9 cellular contexts compared by ENCODE assay signal in genomic region chr3:184524981-184525336, GRCh38. TPM values are rescaled to one million over a fixed set of nuclear protein-coding genes. Genes with fewer than 3 reads are reported as not detected.
DNase-seq lines count a peak whose midpoint lies in the region; ATAC-seq, FAIRE-seq and TF ChIP-seq lines count a peak whose summit lies in the region.
"Had no signal": no experiment of that assay in that cellular context is flagged by ENCODE, and none has a peak within 500 bp of the region (broad histone marks: within the 10 kb centered on the region; RNA-seq: fewer than 3 reads in every experiment).

No MANE protein-coding gene starts in this region.

- no peak for TF ChIP-seq CTCF in MM.1S (IDR thresholded peaks at IDR 0.05; ENCODE audit: low read length)
- TF ChIP-seq CTCF in astrocyte (IDR thresholded peaks at IDR 0.05; ENCODE audit: insufficient read depth, low read depth, low read length): no peak

- no peaks in the 10 kb centered on the region for H3K9me3 ChIP-seq in BLaER1 treated with 17β-estradiol and CSF1 and Interleukin-3, amounts not matched to agents 10 nM and 100 nM (replicated peaks in 1 of 11)
- H3K9me3 ChIP-seq in MM.1S (replicated peaks; ENCODE audit: insufficient read depth, low read length) (no peaks in the 10 kb centered on the region), astrocyte (ENCODE audit: insufficient read depth, low read depth, low read length) (no peaks in the 10 kb centered on the region), iPS-20b (ENCODE audit: insufficient read depth, low read depth, low read length) (no peaks in the 10 kb centered on the region), stomach smooth muscle (ENCODE audit: control insufficient read depth in 2 of 2, low read length in 2 of 2) (no peaks in the 10 kb centered on the region)

- H3K36me3 ChIP-seq in BLaER1 treated with 17β-estradiol and CSF1 and Interleukin-3, amounts not matched to agents 10 nM and 100 nM: no peaks in the 10 kb centered on the region
- H3K36me3 ChIP-seq in MM.1S (replicated peaks; ENCODE audit: insufficient read depth, low read length) (no peaks in the 10 kb centered on the region), astrocyte (ENCODE audit: insufficient read depth, low read length) (no peaks in the 10 kb centered on the region), iPS-20b (ENCODE audit: insufficient read depth, low read depth, low read length) (no peaks in the 10 kb centered on the region), stomach smooth muscle (ENCODE audit: control insufficient read depth in 2 of 2, insufficient read depth in 2 of 2, low read length in 2 of 2) (no peaks in the 10 kb centered on the region)

- H3K27me3 Mint-ChIP-seq in astrocyte (ENCODE audit: low read depth, unreplicated experiment): peaks cover 5% of the 10 kb centered on the region

- FAIRE-seq in astrocyte (lab: Jason Lieb, UNC): no peak
- FAIRE-seq: endometrium had no signal

- H3K4me1 Mint-ChIP-seq in astrocyte (ENCODE audit: low read depth, unreplicated experiment): peaks cover 18% of the 10 kb centered on the region

- H3K9ac ChIP-seq in BLaER1 treated with 17β-estradiol and CSF1 and Interleukin-3, amounts not matched to agents 10 nM and 100 nM: peak overlapping the region; percentile 51 to 82 (median 75)
- no peak overlapping the region for H3K9ac ChIP-seq in MM.1S (ENCODE audit: low read length)
- peak overlapping the region; percentile 16 for H3K9ac ChIP-seq in astrocyte (ENCODE audit: low read length)
- peak overlapping the region; percentile 76; the same call in 1 of the 2 replicates for H3K9ac ChIP-seq in iPS-20b (ENCODE audit: low read depth, low read length)
- peak overlapping the region in 1 of 2 donors; percentile 41 for H3K9ac ChIP-seq in stomach smooth muscle (ENCODE audit: low read length in 2 of 2)

- H3K4me3 ChIP-seq in BLaER1 treated with 17β-estradiol and CSF1 and Interleukin-3, amounts not matched to agents 10 nM and 100 nM: peak overlapping the region; percentile 58 to 83 (median 71)
- H3K4me3 ChIP-seq in MM.1S (ENCODE audit: low read length) (peak overlapping the region; percentile 33; the same call in 1 of the 2 replicates), astrocyte (ENCODE audit: insufficient read depth, low read depth, low read length) (peak overlapping the region; percentile 54), iPS-20b (ENCODE audit: low read length) (peak overlapping the region; percentile 80), stomach smooth muscle (ENCODE audit: low read length in 2 of 2) (peak overlapping the region; percentile 49 to 69)

- peak overlapping the region in 7 of 11 experiments; percentile 22 to 83 (median 56); a peak in 12 of 22 replicates for H3K27ac ChIP-seq in BLaER1 treated with 17β-estradiol and CSF1 and Interleukin-3, amounts not matched to agents 10 nM and 100 nM
- no peak overlapping the region for H3K27ac ChIP-seq in MM.1S (ENCODE audit: low read length)
- H3K27ac ChIP-seq in astrocyte (ENCODE audit: low read depth, low read length): no peak overlapping the region
- H3K27ac ChIP-seq in iPS-20b (ENCODE audit: low read length): peak overlapping the region; percentile 59
- H3K27ac ChIP-seq in stomach smooth muscle (ENCODE audit: low read length): no peak overlapping the region

- H3K27ac Mint-ChIP-seq in astrocyte (ENCODE audit: unreplicated experiment): no peak overlapping the region

- DNase-seq in MM.1S: no peak
- no peak for DNase-seq in astrocyte (ENCODE audit: low read depth)

- H3K4me3 Mint-ChIP-seq in astrocyte (ENCODE audit: unreplicated experiment): peak overlapping the region; percentile 78

- ATAC-seq in GM19452 (IDR thresholded peaks at IDR 0.05; ENCODE audit: unreplicated experiment) (no peak), HG02970 (IDR thresholded peaks at IDR 0.05; ENCODE audit: low FRiP score, unreplicated experiment) (no peak), HG02623 (IDR thresholded peaks at IDR 0.05; ENCODE audit: unreplicated experiment) (no peak)

- H2AFZ ChIP-seq in MM.1S (ENCODE audit: low read length): peak overlapping the region; percentile 61
- H2AFZ ChIP-seq in astrocyte (ENCODE audit: low read depth, low read length): peak overlapping the region; percentile 77

- H3K27me3 ChIP-seq in BLaER1 treated with 17β-estradiol and CSF1 and Interleukin-3, amounts not matched to agents 10 nM and 100 nM: peaks cover 19 to 54% (median 37%) of the 10 kb centered on the region in 11 experiments
- H3K27me3 ChIP-seq in MM.1S (replicated peaks; ENCODE audit: insufficient read depth, low read length) (peaks cover 23% of the 10 kb centered on the region), astrocyte (ENCODE audit: insufficient read depth, low read length) (peaks cover 38% of the 10 kb centered on the region), iPS-20b (ENCODE audit: insufficient read depth, low read length) (peaks cover 27% of the 10 kb centered on the region; the same call in 1 of the 2 replicates), stomach smooth muscle (ENCODE audit: control insufficient read depth in 1 of 2, insufficient read depth in 2 of 2, low read length in 2 of 2) (peaks cover 35 to 39% of the 10 kb centered on the region in 2 donors)

- H3K9me3 Mint-ChIP-seq in astrocyte (ENCODE audit: unreplicated experiment): no peaks in the 10 kb centered on the region

- H3K4me2 ChIP-seq in BLaER1 treated with 17β-estradiol and CSF1 and Interleukin-3, amounts not matched to agents 10 nM and 100 nM: peak overlapping the region; percentile 90 to 99 (median 98)
- H3K4me2 ChIP-seq in MM.1S (ENCODE audit: low read depth, low read length) (peak overlapping the region; percentile 34; the same call in 1 of the 2 replicates), astrocyte (ENCODE audit: low read length) (peak overlapping the region; percentile 93)

- peaks cover 15 to 29% (median 18%) of the 10 kb centered on the region in 10 experiments; a peak in 19 of 20 replicates for H3K4me1 ChIP-seq in BLaER1 treated with 17β-estradiol and CSF1 and Interleukin-3, amounts not matched to agents 10 nM and 100 nM
- no peaks in the 10 kb centered on the region for H3K4me1 ChIP-seq in MM.1S (ENCODE audit: low read length)
- H3K4me1 ChIP-seq in astrocyte (ENCODE audit: insufficient read depth, low read length): peaks cover 19% of the 10 kb centered on the region
- H3K4me1 ChIP-seq in iPS-20b (ENCODE audit: insufficient read depth, low read length): peaks cover 16% of the 10 kb centered on the region; the same call in 1 of the 2 replicates
- H3K4me1 ChIP-seq in stomach smooth muscle (ENCODE audit: control insufficient read depth, insufficient read depth, low read length): peaks cover 9% of the 10 kb centered on the region

- no peaks in the 10 kb centered on the region for H3K36me3 Mint-ChIP-seq in astrocyte (ENCODE audit: low read depth, unreplicated experiment)

- H3K9me2 ChIP-seq in MM.1S (replicated peaks; ENCODE audit: insufficient read depth, low read length): no peaks in the 10 kb centered on the region

- H3F3A ChIP-seq in MM.1S (ENCODE audit: insufficient read depth, low read length): no peaks in the 10 kb centered on the region

- no peaks in the 10 kb centered on the region for H4K20me1 ChIP-seq in BLaER1 treated with 17β-estradiol and CSF1 and Interleukin-3, amounts not matched to agents 10 nM and 100 nM
- H4K20me1 ChIP-seq in MM.1S (ENCODE audit: insufficient read depth, low read length) (no peaks in the 10 kb centered on the region), astrocyte (ENCODE audit: insufficient read depth, low read length) (no peaks in the 10 kb centered on the region)

- H3K79me2 ChIP-seq in MM.1S (ENCODE audit: low read length) (no peaks in the 10 kb centered on the region), astrocyte (ENCODE audit: insufficient read depth, low read length) (no peaks in the 10 kb centered on the region)

RNA-seq across cellular contexts. Expression of gene EPHB3, which starts 36.6 kb away (rescaled TPM):
- total RNA-seq in astrocyte: 17.2 and 27.0 TPM in 2 replicates

Comparison
In these comparisons a context has a peak if more than half of its experiments do, and no peak if none do; other contexts are left out.
1. H3K27ac ChIP-seq: peak in BLaER1 treated with 17β-estradiol and CSF1 and Interleukin-3, amounts not matched to agents 10 nM and 100 nM (7 of 11) and iPS-20b (single experiment); none in MM.1S (single experiment), astrocyte (single experiment) and stomach smooth muscle (single experiment).
2. H3K4me2 ChIP-seq: peak in every context shown above with its lines; median percentile 98 in BLaER1 treated with 17β-estradiol and CSF1 and Interleukin-3, amounts not matched to agents 10 nM and 100 nM; 93 in astrocyte; 34 in MM.1S.
3. Peak in every context shown above with its lines, with median percentiles within 50 percentile points of each other: H3K4me3 ChIP-seq.